ENCODE assay signal across 9 cellular contexts in genomic region chr15:57551717-57552677, GRCh38. TPM values are rescaled to one million over a fixed set of nuclear protein-coding genes. Genes with fewer than 3 reads are reported as not detected.
A peak's percentile ranks its signal among the peaks of the same experiment; 100 is the strongest.
DNase-seq lines count a peak whose midpoint lies in the region; ATAC-seq and TF ChIP-seq lines count a peak whose summit lies in the region.
"Had no signal": no experiment of that assay in that cellular context is flagged by ENCODE, and none has a peak within 500 bp of the region (broad histone marks: within the 10 kb centered on the region; RNA-seq: fewer than 3 reads in every experiment).

No MANE protein-coding gene starts in this region.

- in situ Hi-C loops in brain microvascular endothelial cell (cut with HindIII; ENCODE audit: low pct_ligation_motif_present, low sequenced_read_pairs): no loop called here

- H3K4me3 ChIP-seq in brain microvascular endothelial cell (ENCODE audit: low read depth, low read length) (no peak overlapping the region), suprapubic skin (no peak overlapping the region)

- H3K4me3 Mint-ChIP-seq in T-helper 17 cell: no peak overlapping the region
- H3K4me3 Mint-ChIP-seq: activated CD4-positive, alpha-beta T cell treated with anti-CD3 and anti-CD28 coated beads for 36 hours had no signal

- ATAC-seq in GM18520 (IDR thresholded peaks at IDR 0.05; ENCODE audit: unreplicated experiment) (no peak), T-helper 17 cell (no peak)
- ATAC-seq: activated CD4-positive, alpha-beta T cell treated with anti-CD3 and anti-CD28 coated beads for 36 hours had no signal

- no peaks in the 10 kb centered on the region for H3K27me3 ChIP-seq in brain microvascular endothelial cell (replicated peaks)
- H3K27me3 ChIP-seq in suprapubic skin: no peaks in the 10 kb centered on the region

- H3K4me1 Mint-ChIP-seq in T-helper 17 cell: peaks cover 2% of the 10 kb centered on the region
- H3K4me1 Mint-ChIP-seq: activated CD4-positive, alpha-beta T cell treated with anti-CD3 and anti-CD28 coated beads for 36 hours had no signal

- no peak overlapping the region for H3K27ac Mint-ChIP-seq in T-helper 17 cell
- H3K27ac Mint-ChIP-seq: activated CD4-positive, alpha-beta T cell treated with anti-CD3 and anti-CD28 coated beads for 36 hours had no signal

- WGBS in suprapubic skin: 61% methylated on average over 16 of the region's 16 CpGs

- H3K9me3 ChIP-seq in suprapubic skin: no peaks in the 10 kb centered on the region
- no peaks in the 10 kb centered on the region for H3K9me3 ChIP-seq in T-helper 17 cell (ENCODE audit: control insufficient read depth, low read length, poor library complexity, severe bottlenecking)

- TF ChIP-seq CTCF in brain microvascular endothelial cell (IDR thresholded peaks at IDR 0.05; ENCODE audit: low read depth, low read length, missing control alignments) (no peak), suprapubic skin (IDR thresholded peaks at IDR 0.05) (no peak)

- DNase-seq in HT-29 (ENCODE audit: low spot score): peak; percentile 68
- DNase-seq in brain microvascular endothelial cell: peak; percentile 70
- DNase-seq in islet precursor cell: peak; percentile 94
- DNase-seq in suprapubic skin (ENCODE audit: low spot score in 2 of 2): no peak
- no peak for DNase-seq in NCI-H524 treated with DMSO at 0.1 percent for 48 hours (lab: John Stamatoyannopoulos, UW)
- DNase-seq in NCI-H774 (lab: John Stamatoyannopoulos, UW): no peak
- no peak for DNase-seq in T-helper 17 cell
- DNase-seq: activated CD4-positive, alpha-beta T cell treated with anti-CD3 and anti-CD28 coated beads for 36 hours had no signal

- H3K27me3 Mint-ChIP-seq in T-helper 17 cell: peaks cover 59% of the 10 kb centered on the region
- H3K27me3 Mint-ChIP-seq: activated CD4-positive, alpha-beta T cell treated with anti-CD3 and anti-CD28 coated beads for 36 hours had no signal

- no peak for TF ChIP-seq EP300 in suprapubic skin (IDR thresholded peaks at IDR 0.05)

- TF ChIP-seq POLR2A in suprapubic skin (IDR thresholded peaks at IDR 0.05): no peak

- H3K27ac ChIP-seq in brain microvascular endothelial cell: peak overlapping the region; percentile 58
- H3K27ac ChIP-seq in suprapubic skin: peak overlapping the region; percentile 51

- H3K4me1 ChIP-seq in suprapubic skin: peaks cover 21% of the 10 kb centered on the region

- H3K36me3 ChIP-seq in brain microvascular endothelial cell (replicated peaks): no peaks in the 10 kb centered on the region
- peaks cover 8% of the 10 kb centered on the region for H3K36me3 ChIP-seq in suprapubic skin

- H3K36me3 Mint-ChIP-seq in T-helper 17 cell (ENCODE audit: low read depth): peaks cover 3% of the 10 kb centered on the region

RNA-seq across cellular contexts. Expression of gene MYZAP, which starts 39.7 kb away (rescaled TPM):
- 6.5 and 7.7 TPM in 2 replicates for total RNA-seq in HT-29 (2014; rRNA removed; shearing (Covaris generic))
- total RNA-seq in suprapubic skin (10 to 100 TPM in 2 of 4 donors, 1 to 10 TPM in 2; 8.6 to 14.9 (median 11.6) TPM), T-helper 17 cell (1 to 10 TPM in 1 of 2 donors, under 1 TPM in 1; 0.15 to 6.2 TPM)

Comparison
In these comparisons a context has a peak if more than half of its experiments do, and no peak if none do; other contexts are left out.
1. DNase-seq: peak in HT-29 (single experiment), brain microvascular endothelial cell (single experiment) and islet precursor cell (single experiment); none in suprapubic skin (0 of 2), NCI-H524 treated with DMSO at 0.1 percent for 48 hours (single experiment), NCI-H774 (single experiment) and T-helper 17 cell (0 of 3).